8 cellular contexts compared by ENCODE assay signal in genomic region chr9:21995652-21996275, GRCh38. TPM values are rescaled to one million over a fixed set of nuclear protein-coding genes. Genes with fewer than 3 reads are reported as not detected.
DNase-seq lines count a peak whose midpoint lies in the region; ATAC-seq and TF ChIP-seq lines count a peak whose summit lies in the region.

No MANE protein-coding gene starts in this region.

- peak overlapping the region; percentile 99 for H3K4me2 ChIP-seq in hepatocyte

- peak overlapping the region in 4 of 5 donors; percentile 72 to 93 (median 87) for H3K27ac ChIP-seq in adrenal gland
- no peak overlapping the region for H3K27ac ChIP-seq in hepatocyte

- peaks cover 14 to 24% of the 10 kb centered on the region in 2 donors for H3K36me3 Mint-ChIP-seq in CD14-positive monocyte

- no peak for DNase-seq in CD14-positive monocyte (ENCODE audit: low spot score)
- peak; percentile 72 for DNase-seq in NCI-H146 treated with DMSO at 0.1 percent for 48 hours (lab: John Stamatoyannopoulos, UW; ENCODE audit: unreplicated experiment)
- peak; percentile 38 to 64 (median 58) for DNase-seq in adrenal gland
- DNase-seq in hepatocyte (ENCODE audit: low spot score): peak; percentile 59
- DNase-seq in retinal pigment epithelial cell (ENCODE audit: low read depth): no peak
- DNase-seq in superior temporal gyrus (ENCODE audit: extremely low spot score): no peak
- no peak for DNase-seq in dedifferentiated amniotic fluid mesenchymal stem cell (ENCODE audit: extremely low spot score)

- 18 to 46% (median 28%) methylated on average over 20 to 51 of the region's 51 CpGs for WGBS in adrenal gland, 4 donors
- WGBS in hepatocyte (ENCODE audit: low lambda C conversion rate, missing lambda C conversion rate): 5% methylated on average over 51 of the region's 51 CpGs

- H3K27ac Mint-ChIP-seq in CD14-positive monocyte: peak overlapping the region; percentile 91 to 97 (median 95)

- no peaks in the 10 kb centered on the region for H3K27me3 ChIP-seq in adrenal gland
- H3K27me3 ChIP-seq in hepatocyte: peaks cover 89% of the 10 kb centered on the region

- no peaks in the 10 kb centered on the region for H3K79me2 ChIP-seq in hepatocyte

- H3K27me3 Mint-ChIP-seq in CD14-positive monocyte (ENCODE audit: low read depth in 3 of 3): peaks cover 49 to 64% (median 54%) of the 10 kb centered on the region in 3 donors

- H3K9me3 Mint-ChIP-seq in CD14-positive monocyte: peaks cover 0 to 10% (median 0%) of the 10 kb centered on the region in 7 donors

- peak overlapping the region; percentile 95 to 98 for H3K4me3 Mint-ChIP-seq in CD14-positive monocyte

- no peaks in the 10 kb centered on the region for H3K9me3 ChIP-seq in adrenal gland (replicated peaks in 1 of 3)
- no peaks in the 10 kb centered on the region for H3K9me3 ChIP-seq in hepatocyte (ENCODE audit: low read depth)

- H3K36me3 ChIP-seq in adrenal gland (replicated peaks in 1 of 2) (no peaks in the 10 kb centered on the region), hepatocyte (replicated peaks; ENCODE audit: insufficient read depth, low read depth) (no peaks in the 10 kb centered on the region)

- H3K4me1 Mint-ChIP-seq in CD14-positive monocyte: peaks cover 22% of the 10 kb centered on the region

- peak overlapping the region; percentile 58 for H2AFZ ChIP-seq in hepatocyte

- TF ChIP-seq CTCF in CD14-positive monocyte (IDR thresholded peaks at IDR 0.05) (peak; percentile 26), adrenal gland (IDR thresholded peaks at IDR 0.05) (peak in 3 of 6 experiments; percentile 14 to 26 (median 17)), hepatocyte (IDR thresholded peaks at IDR 0.05; ENCODE audit: poor library complexity) (peak; percentile 27), retinal pigment epithelial cell (conservative IDR thresholded peaks at IDR 0.05; ENCODE audit: low read depth, low read length) (peak; percentile 43)

- H3K4me3 ChIP-seq in adrenal gland: peak overlapping the region; percentile 42 to 93 (median 66)
- H3K4me3 ChIP-seq in hepatocyte: peak overlapping the region; percentile 41
- H3K4me3 ChIP-seq in retinal pigment epithelial cell (ENCODE audit: low read length): peak overlapping the region; percentile 75

- H4K20me1 ChIP-seq in hepatocyte (ENCODE audit: insufficient read depth, poor library complexity, severe bottlenecking): no peaks in the 10 kb centered on the region

- intact Hi-C loops in CD14-positive monocyte (cut with micrococcal nuclease) (loop anchor here in 1 of 2 donors (1.0 kb wide), 1 partner anchor 13 kb away; no protein-coding TSS in a partner anchor), adrenal gland (cut with DNase I) (loop anchor here in 1 of 2 donors (10.0 kb wide), 1 partner anchor 181 kb away; no protein-coding TSS in a partner anchor)

- H3K4me1 ChIP-seq in adrenal gland (replicated peaks in 1 of 2): peaks cover 0 to 9% of the 10 kb centered on the region in 2 donors
- no peaks in the 10 kb centered on the region for H3K4me1 ChIP-seq in hepatocyte (ENCODE audit: insufficient read depth)

- no peak for TF ChIP-seq POLR2A in adrenal gland (IDR thresholded peaks at IDR 0.05)

- peak; percentile 13 for ATAC-seq in GM19351 (IDR thresholded peaks at IDR 0.05; ENCODE audit: unreplicated experiment)

- no peaks in the 10 kb centered on the region for H3K9me2 ChIP-seq in hepatocyte (replicated peaks; ENCODE audit: insufficient read depth)

RNA-seq across cellular contexts. Expression of gene CDKN2B-AS1, which starts 1.2 kb away (rescaled TPM):
- polyA plus RNA-seq in CD14-positive monocyte: under 1 TPM; 0.35 to 0.50 TPM
- 1 to 10 TPM in 3 of 8 donors, under 1 TPM in 4, not detected in 1; 0.28 to 2.5 (median 0.87) TPM for total RNA-seq in adrenal gland
- polyA plus RNA-seq in adrenal gland: 1 to 10 TPM in 1 of 3 donors, under 1 TPM in 2; 0.13 to 1.5 (median 0.74) TPM
- total RNA-seq in hepatocyte: 0.27 and 1.1 TPM in 2 replicates
- polyA plus RNA-seq in hepatocyte: 0.26 and 0.68 TPM in 2 replicates

RNA-seq across cellular contexts. Expression of gene CDKN2A, which starts 1.6 kb away (rescaled TPM):
- polyA plus RNA-seq in CD14-positive monocyte (1 to 10 TPM in 1 of 2 donors, under 1 TPM in 1; 0.86 to 1.1 TPM), adrenal gland (10 to 100 TPM in 2 of 3 donors, 1 to 10 TPM in 1; 2.6 to 15.8 (median 11.6) TPM), hepatocyte (2.9 and 4.8 TPM in 2 replicates)
- total RNA-seq in adrenal gland (10 to 100 TPM in 6 of 8 donors, 1 to 10 TPM in 2; 4.1 to 34.5 (median 17.0) TPM), hepatocyte (0.76 and 0.90 TPM in 2 replicates)

RNA-seq across cellular contexts. Expression of gene CDKN2B, which starts 13.3 kb away (rescaled TPM):
- polyA plus RNA-seq in CD14-positive monocyte (1 to 10 TPM; 1.2 to 2.7 TPM), adrenal gland (1 to 10 TPM; 1.4 to 4.3 (median 3.3) TPM), hepatocyte (6.0 and 15.1 TPM in 2 replicates)
- total RNA-seq in adrenal gland (10 to 100 TPM in 2 of 8 donors, 1 to 10 TPM in 6; 2.7 to 13.8 (median 6.5) TPM), hepatocyte (8.5 and 18.6 TPM in 2 replicates)

Comparison
In these comparisons a context has a peak if more than half of its experiments do, and no peak if none do; other contexts are left out.
1. DNase-seq: peak in NCI-H146 treated with DMSO at 0.1 percent for 48 hours (single experiment), adrenal gland (7 of 7) and hepatocyte (single experiment); none in CD14-positive monocyte (single experiment), retinal pigment epithelial cell (single experiment), superior temporal gyrus (single experiment) and dedifferentiated amniotic fluid mesenchymal stem cell (single experiment).
2. Peak in every context shown above with its lines, with median percentiles within 50 percentile points of each other: H3K4me3 ChIP-seq.